In the genomic region with DNA sequence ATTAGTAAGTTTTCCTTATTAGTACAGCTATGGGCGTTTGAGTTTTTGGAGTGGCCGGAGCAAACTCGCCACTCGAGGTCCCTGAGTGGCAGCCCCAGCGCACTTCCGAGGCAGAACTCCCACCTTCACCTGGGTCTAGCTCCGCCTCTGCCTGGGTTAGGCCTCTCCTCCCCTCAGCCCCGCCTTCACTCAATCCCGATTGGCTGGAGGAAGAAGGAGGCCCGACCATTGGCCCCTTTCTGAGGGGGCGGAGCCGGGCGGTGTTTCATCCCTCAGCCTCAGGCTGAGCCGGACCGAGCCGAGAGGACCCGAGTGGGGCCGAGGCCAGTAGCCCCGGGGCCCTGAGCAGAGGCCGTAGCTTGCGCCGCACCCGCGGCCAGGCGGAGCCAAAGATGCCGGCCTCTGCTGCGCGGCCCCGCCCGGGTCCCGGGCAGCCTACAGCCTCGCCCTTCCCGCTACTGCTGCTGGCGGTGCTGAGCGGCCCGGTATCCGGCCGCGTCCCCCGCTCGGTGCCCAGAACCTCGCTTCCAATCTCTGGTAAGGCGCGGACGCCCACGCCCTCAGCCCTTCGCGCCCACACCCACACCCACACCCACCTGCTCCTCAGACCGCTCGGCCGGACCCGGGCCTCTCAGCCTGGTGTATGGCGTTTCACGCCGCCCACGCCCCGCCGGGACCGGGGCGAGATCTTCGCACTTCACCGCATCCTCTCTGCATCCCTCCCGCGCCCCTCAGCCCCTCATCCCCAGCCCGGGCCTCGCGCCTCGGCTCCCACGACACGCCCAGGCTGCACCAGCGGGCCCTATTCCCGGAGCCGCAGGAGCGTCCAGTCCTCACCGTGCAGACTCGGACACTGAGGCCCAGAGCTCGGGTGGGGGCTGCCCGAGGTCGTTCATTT, we compare ENCODE assay signal across 1 cellular context.
A peak's percentile ranks its signal among the peaks of the same experiment; 100 is the strongest.
TF ChIP-seq lines count a peak whose summit lies in the region.

A gene with protein sequence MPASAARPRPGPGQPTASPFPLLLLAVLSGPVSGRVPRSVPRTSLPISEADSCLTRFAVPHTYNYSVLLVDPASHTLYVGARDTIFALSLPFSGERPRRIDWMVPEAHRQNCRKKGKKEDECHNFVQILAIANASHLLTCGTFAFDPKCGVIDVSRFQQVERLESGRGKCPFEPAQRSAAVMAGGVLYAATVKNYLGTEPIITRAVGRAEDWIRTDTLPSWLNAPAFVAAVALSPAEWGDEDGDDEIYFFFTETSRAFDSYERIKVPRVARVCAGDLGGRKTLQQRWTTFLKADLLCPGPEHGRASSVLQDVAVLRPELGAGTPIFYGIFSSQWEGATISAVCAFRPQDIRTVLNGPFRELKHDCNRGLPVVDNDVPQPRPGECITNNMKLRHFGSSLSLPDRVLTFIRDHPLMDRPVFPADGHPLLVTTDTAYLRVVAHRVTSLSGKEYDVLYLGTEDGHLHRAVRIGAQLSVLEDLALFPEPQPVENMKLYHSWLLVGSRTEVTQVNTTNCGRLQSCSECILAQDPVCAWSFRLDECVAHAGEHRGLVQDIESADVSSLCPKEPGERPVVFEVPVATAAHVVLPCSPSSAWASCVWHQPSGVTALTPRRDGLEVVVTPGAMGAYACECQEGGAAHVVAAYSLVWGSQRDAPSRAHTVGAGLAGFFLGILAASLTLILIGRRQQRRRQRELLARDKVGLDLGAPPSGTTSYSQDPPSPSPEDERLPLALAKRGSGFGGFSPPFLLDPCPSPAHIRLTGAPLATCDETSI (plus strand): TSS at position 263 of the 898 bp plus-strand sequence. CDS start 130 bp downstream, at position 393.

TF ChIP-seq in A549, 52 proteins besides CTCF, POLR2A, EP300 and RAD21 (continued from another document):
- TF ChIP-seq CEBPB (IDR thresholded peaks at IDR 0.05), result no peak
- TF ChIP-seq HOXA7 (CRISPR knock-in tag; IDR thresholded peaks at IDR 0.05), result no peak
- TF ChIP-seq, protein P1, sequence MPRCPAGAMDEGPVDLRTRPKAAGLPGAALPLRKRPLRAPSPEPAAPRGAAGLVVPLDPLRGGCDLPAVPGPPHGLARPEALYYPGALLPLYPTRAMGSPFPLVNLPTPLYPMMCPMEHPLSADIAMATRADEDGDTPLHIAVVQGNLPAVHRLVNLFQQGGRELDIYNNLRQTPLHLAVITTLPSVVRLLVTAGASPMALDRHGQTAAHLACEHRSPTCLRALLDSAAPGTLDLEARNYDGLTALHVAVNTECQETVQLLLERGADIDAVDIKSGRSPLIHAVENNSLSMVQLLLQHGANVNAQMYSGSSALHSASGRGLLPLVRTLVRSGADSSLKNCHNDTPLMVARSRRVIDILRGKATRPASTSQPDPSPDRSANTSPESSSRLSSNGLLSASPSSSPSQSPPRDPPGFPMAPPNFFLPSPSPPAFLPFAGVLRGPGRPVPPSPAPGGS (IDR thresholded peaks at IDR 0.05), result peak; percentile 59; the same call in 2 of the 3 replicates
